16 cellular contexts compared by ENCODE assay signal in genomic region chr13:64551755-64552154, GRCh38.
DNase-seq lines count a peak whose midpoint lies in the region; ATAC-seq, FAIRE-seq and TF ChIP-seq lines count a peak whose summit lies in the region.
"Had no signal": no experiment of that assay in that cellular context is flagged by ENCODE, and none has a peak within 500 bp of the region (broad histone marks: within the 10 kb centered on the region; RNA-seq: fewer than 3 reads in every experiment).

No MANE protein-coding gene starts in this region.

- ATAC-seq in GM18502 (IDR thresholded peaks at IDR 0.05; ENCODE audit: poor library complexity, unreplicated experiment), result no peak
- ATAC-seq in HG03095 (IDR thresholded peaks at IDR 0.05; ENCODE audit: unreplicated experiment), result no peak
- ATAC-seq in HG02642 (IDR thresholded peaks at IDR 0.05; ENCODE audit: poor library complexity, unreplicated experiment), result no peak
- ATAC-seq: GM12878, GM23338, mucosa of descending colon had no signal

- no peaks in the 10 kb centered on the region for H3K27me3 ChIP-seq in bronchial epithelial cell (ENCODE audit: control insufficient read depth, insufficient read depth, low read length)

- no peak for FAIRE-seq in bronchial epithelial cell (lab: Jason Lieb, UNC)
- FAIRE-seq: GM12878, TTC549 had no signal

- H3K36me3 ChIP-seq in bronchial epithelial cell (ENCODE audit: control insufficient read depth, insufficient read depth, low read length), result no peaks in the 10 kb centered on the region

- H3K4me3 ChIP-seq in bronchial epithelial cell (ENCODE audit: low read depth, low read length), result no peak overlapping the region
- H3K4me3 ChIP-seq: GM12878, GM23338, mucosa of descending colon had no signal

- TF ChIP-seq CTCF in bronchial epithelial cell (IDR thresholded peaks at IDR 0.05; ENCODE audit: insufficient read depth, low read length, severe bottlenecking), result no peak

- DNase-seq in DMS 273 (lab: John Stamatoyannopoulos, UW; ENCODE audit: unreplicated experiment), result peak; percentile 6
- DNase-seq in DMS 273 treated with DMSO at 0.1 percent for 48 hours (lab: John Stamatoyannopoulos, UW), result no peak
- DNase-seq in NCI-H524 treated with DMSO at 0.1 percent for 48 hours (lab: John Stamatoyannopoulos, UW), result peak; percentile 85
- peak; percentile 90 for DNase-seq in bronchial epithelial cell (ENCODE audit: low read depth)
- peak; percentile 80 for DNase-seq in non-pigmented ciliary epithelial cell (ENCODE audit: low read depth)
- DNase-seq: activated naive CD4-positive, alpha-beta T cell; erythroblast; mucosa of descending colon; MV-4-11; SIG-M5 had no signal
